ENCODE assay signal across 10 cellular contexts in the genomic region with DNA sequence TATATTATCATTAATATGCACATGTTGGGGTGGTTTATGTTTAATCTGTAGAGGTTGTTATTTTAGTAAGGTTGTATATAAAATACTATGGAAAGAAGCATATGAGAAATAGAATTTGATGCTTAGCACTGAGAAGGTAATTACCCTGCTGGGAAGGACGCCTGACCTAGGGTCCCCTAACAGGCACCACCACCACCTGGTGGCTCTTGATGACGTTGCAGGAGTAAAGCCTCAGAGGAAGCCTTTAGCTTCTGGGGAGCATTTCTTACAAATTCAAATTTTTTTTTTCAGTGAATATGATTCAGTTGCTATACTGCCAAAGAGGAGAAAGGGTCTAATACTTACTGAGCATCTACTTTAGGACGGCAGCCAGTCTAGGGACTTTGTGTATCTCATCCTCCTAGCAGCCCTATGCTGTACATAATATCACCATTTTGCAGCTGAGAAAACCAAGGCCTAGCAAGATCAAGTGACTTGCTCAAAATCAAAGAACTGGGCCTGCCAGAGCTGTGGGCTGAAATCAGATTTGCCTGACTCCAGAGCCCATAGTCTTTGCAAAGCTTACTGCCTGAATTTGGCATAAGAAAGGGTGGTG.
DNase-seq lines count a peak whose midpoint lies in the region; ATAC-seq, FAIRE-seq and TF ChIP-seq lines count a peak whose summit lies in the region.
"Had no signal": no experiment of that assay in that cellular context is flagged by ENCODE, and none has a peak within 500 bp of the region (broad histone marks: within the 10 kb centered on the region; RNA-seq: fewer than 3 reads in every experiment).

No MANE protein-coding gene starts in this region.

- no peaks in the 10 kb centered on the region for H3K9me3 ChIP-seq in CD8-positive, alpha-beta T cell (ENCODE audit: low read length)
- no peaks in the 10 kb centered on the region for H3K9me3 ChIP-seq in upper lobe of left lung
- H3K9me3 ChIP-seq: SJSA1 had no signal

- intact Hi-C loops in CD8-positive, alpha-beta T cell (cut with DNase I, micrococcal nuclease), result loop anchor here in 1 of 2 experiments (1.0 kb wide), 1 partner anchor 278 kb away; no protein-coding TSS in a partner anchor

- no peaks in the 10 kb centered on the region for H3K27me3 ChIP-seq in CD8-positive, alpha-beta T cell (ENCODE audit: insufficient read depth, low read length)
- H3K27me3 ChIP-seq in upper lobe of left lung, result no peaks in the 10 kb centered on the region

- H3K4me3 Mint-ChIP-seq in CD8-positive, alpha-beta T cell, result no peak overlapping the region
- H3K4me3 Mint-ChIP-seq in naive thymus-derived CD8-positive, alpha-beta T cell, result no peak overlapping the region
- H3K4me3 Mint-ChIP-seq: stimulated activated naive CD8-positive, alpha-beta T cell treated with anti-CD3 and anti-CD28 coated beads, Interleukin-15, Interleukin-2, amounts not matched to agents 100 ng/mL and 50 ng/mL, for 24 hours had no signal

- POLR2A ChIA-PET in CD8-positive, alpha-beta T cell (lab: Charles Lee), result interaction anchor here (1.0 kb wide), 2 partner anchors 10 to 390 kb away, joined by 3 read pairs; no protein-coding TSS in a partner anchor
- POLR2A ChIA-PET in naive thymus-derived CD8-positive, alpha-beta T cell (lab: Charles Lee), result no interaction called here

- FAIRE-seq in GM19239 (lab: Jason Lieb, UNC), result peak; percentile 23
- peak; percentile 75 for FAIRE-seq in endometrium (lab: Jason Lieb, UNC)

- no peaks in the 10 kb centered on the region for H3K36me3 ChIP-seq in CD8-positive, alpha-beta T cell (ENCODE audit: insufficient read depth, low read length)
- H3K36me3 ChIP-seq in upper lobe of left lung, result no peaks in the 10 kb centered on the region
- H3K36me3 ChIP-seq: SJSA1 had no signal

- ATAC-seq in CD8-positive, alpha-beta T cell, result peak; percentile 81
- ATAC-seq in HG03196 (IDR thresholded peaks at IDR 0.05; ENCODE audit: unreplicated experiment), result peak; percentile 75
- ATAC-seq in naive thymus-derived CD8-positive, alpha-beta T cell, result peak; percentile 75 to 85
- ATAC-seq in upper lobe of left lung (ENCODE audit: low FRiP score in 2 of 2), result peak in 1 of 2 donors; percentile 62

- H3K27ac Mint-ChIP-seq in CD8-positive, alpha-beta T cell, result no peak overlapping the region
- no peak overlapping the region for H3K27ac Mint-ChIP-seq in naive thymus-derived CD8-positive, alpha-beta T cell
- H3K27ac Mint-ChIP-seq: stimulated activated naive CD8-positive, alpha-beta T cell treated with anti-CD3 and anti-CD28 coated beads, Interleukin-15, Interleukin-2, amounts not matched to agents 100 ng/mL and 50 ng/mL, for 24 hours had no signal

- no peak for TF ChIP-seq EP300 in upper lobe of left lung (IDR thresholded peaks at IDR 0.05)

- H3K4me1 Mint-ChIP-seq in CD8-positive, alpha-beta T cell (ENCODE audit: low read depth), result peaks cover 2% of the 10 kb centered on the region
- H3K4me1 Mint-ChIP-seq in naive thymus-derived CD8-positive, alpha-beta T cell, result peaks cover 0 to 2% (median 0%) of the 10 kb centered on the region in 4 donors

- H3K9me3 Mint-ChIP-seq in CD8-positive, alpha-beta T cell, result no peaks in the 10 kb centered on the region
- no peaks in the 10 kb centered on the region for H3K9me3 Mint-ChIP-seq in naive thymus-derived CD8-positive, alpha-beta T cell
- H3K9me3 Mint-ChIP-seq: stimulated activated naive CD8-positive, alpha-beta T cell treated with anti-CD3 and anti-CD28 coated beads, Interleukin-15, Interleukin-2, amounts not matched to agents 100 ng/mL and 50 ng/mL, for 24 hours had no signal

- DNase-seq in CD8-positive, alpha-beta T cell, result peak in 6 of 7 experiments; percentile 8 to 56 (median 30)
- DNase-seq in GM19239 (ENCODE audit: insufficient read length, low spot score) (peak; percentile 6), NCI-H2227 (lab: John Stamatoyannopoulos, UW; ENCODE audit: unreplicated experiment) (peak; percentile 73), upper lobe of left lung (peak in 1 of 2 donors; percentile 44)
- DNase-seq in activated CD4-positive, alpha-beta T cell treated with anti-CD3 and anti-CD28 coated beads for 4 hours, result peak; percentile 23 to 34
- DNase-seq in naive thymus-derived CD8-positive, alpha-beta T cell, result peak; percentile 15 to 74 (median 43)

- peak; percentile 74 for TF ChIP-seq CTCF in CD8-positive, alpha-beta T cell (IDR thresholded peaks at IDR 0.05)
- peak in 5 of 6 experiments; percentile 44 to 57 (median 46) for TF ChIP-seq CTCF in upper lobe of left lung (IDR thresholded peaks at IDR 0.05)

- no peaks in the 10 kb centered on the region for H3K4me1 ChIP-seq in CD8-positive, alpha-beta T cell (ENCODE audit: insufficient read depth, low read length)
- no peaks in the 10 kb centered on the region for H3K4me1 ChIP-seq in upper lobe of left lung
- H3K4me1 ChIP-seq: SJSA1 had no signal

- no peaks in the 10 kb centered on the region for H3K36me3 Mint-ChIP-seq in CD8-positive, alpha-beta T cell
- no peaks in the 10 kb centered on the region for H3K36me3 Mint-ChIP-seq in naive thymus-derived CD8-positive, alpha-beta T cell

- CTCF ChIA-PET in CD8-positive, alpha-beta T cell (lab: Charles Lee), result interaction anchor here (0.6 to 5.4 kb wide), 7 partner anchors 9 to 398 kb away, joined by 3 to 74 read pairs (median 4); no protein-coding TSS in a partner anchor

- no peak for TF ChIP-seq POLR2A in upper lobe of left lung (IDR thresholded peaks at IDR 0.05)

- no peak overlapping the region for H3K4me3 ChIP-seq in CD8-positive, alpha-beta T cell (ENCODE audit: low read depth, low read length)
- H3K4me3 ChIP-seq in upper lobe of left lung, result no peak overlapping the region
- H3K4me3 ChIP-seq: SJSA1 had no signal

- no peak overlapping the region for H3K27ac ChIP-seq in CD8-positive, alpha-beta T cell (ENCODE audit: low read depth, low read length)
- no peak overlapping the region for H3K27ac ChIP-seq in upper lobe of left lung
- H3K27ac ChIP-seq: SJSA1 had no signal

- 7 to 9% methylated on average over 3 of the region's 3 CpGs for WGBS in upper lobe of left lung, 2 donors

- H3K27me3 Mint-ChIP-seq in CD8-positive, alpha-beta T cell (ENCODE audit: low read depth), result peaks cover 11% of the 10 kb centered on the region
- H3K27me3 Mint-ChIP-seq in naive thymus-derived CD8-positive, alpha-beta T cell, result peaks cover 4 to 23% (median 8%) of the 10 kb centered on the region in 5 donors
